16 cellular contexts compared by ENCODE assay signal in the genomic region with DNA sequence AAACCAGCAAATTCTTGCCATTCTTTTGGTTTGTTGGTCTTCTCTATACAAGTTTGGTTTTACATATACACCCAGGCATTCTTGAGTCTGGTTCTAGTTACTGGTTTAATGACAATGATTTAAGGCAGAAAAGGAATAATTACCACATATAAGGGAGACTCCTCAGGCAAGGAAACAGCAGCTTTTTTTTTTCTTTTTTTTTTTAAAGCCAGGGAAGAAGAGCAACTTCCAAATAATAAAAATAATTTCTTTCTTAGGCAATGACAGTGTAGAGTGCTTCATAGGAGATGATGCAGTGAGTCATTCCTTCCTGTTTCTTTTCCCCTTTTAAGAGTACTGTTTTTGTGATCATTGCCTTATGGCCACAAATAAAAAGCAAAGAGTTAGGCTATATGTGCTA.
DNase-seq lines count a peak whose midpoint lies in the region; ATAC-seq and TF ChIP-seq lines count a peak whose summit lies in the region.
"Had no signal": no experiment of that assay in that cellular context is flagged by ENCODE, and none has a peak within 500 bp of the region (broad histone marks: within the 10 kb centered on the region; RNA-seq: fewer than 3 reads in every experiment).

No MANE protein-coding gene starts in this region.

- H3K36me3 Mint-ChIP-seq in naive thymus-derived CD4-positive, alpha-beta T cell: no peaks in the 10 kb centered on the region
- no peaks in the 10 kb centered on the region for H3K36me3 Mint-ChIP-seq in immature natural killer cell
- H3K36me3 Mint-ChIP-seq: WTC11 had no signal

- intact Hi-C loops in naive thymus-derived CD4-positive, alpha-beta T cell (cut with micrococcal nuclease): no loop called here
- intact Hi-C loops in psoas muscle (cut with DNase I) (no loop called here), sigmoid colon (cut with DNase I) (no loop called here)

- peak; percentile 63 for DNase-seq in EL
- peak; percentile 60 for DNase-seq in NB4 (ENCODE audit: low read depth)
- peak; percentile 27 for DNase-seq in amniotic epithelial cell (ENCODE audit: low read depth)
- no peak for DNase-seq in naive thymus-derived CD4-positive, alpha-beta T cell
- DNase-seq in psoas muscle: no peak
- DNase-seq in immature natural killer cell: no peak
- DNase-seq in sigmoid colon: no peak
- DNase-seq: activated naive CD4-positive, alpha-beta T cell treated with anti-CD3 and anti-CD28 coated beads, Interleukin-2, amount 50 U/mL, for 16 hours; CD4-positive, alpha-beta T cell; central memory CD4-positive, alpha-beta T cell; head of caudate nucleus; NCI-H2081 treated with DMSO at 0.1 percent for 48 hours; substantia nigra had no signal

- no peaks in the 10 kb centered on the region for H3K9me3 ChIP-seq in naive thymus-derived CD4-positive, alpha-beta T cell (ENCODE audit: control insufficient read depth in 2 of 3, low read length in 3 of 3)
- H3K9me3 ChIP-seq in psoas muscle (no peaks in the 10 kb centered on the region), sigmoid colon (no peaks in the 10 kb centered on the region)

- peak; percentile 51 for ATAC-seq in naive thymus-derived CD4-positive, alpha-beta T cell
- ATAC-seq in esophagus mucosa (no peak), psoas muscle (no peak)
- ATAC-seq: WTC11 had no signal

- no peak overlapping the region for H3K4me3 Mint-ChIP-seq in naive thymus-derived CD4-positive, alpha-beta T cell
- no peak overlapping the region for H3K4me3 Mint-ChIP-seq in immature natural killer cell
- H3K4me3 Mint-ChIP-seq: CD4-positive, alpha-beta T cell; WTC11 had no signal

- H3K4me1 Mint-ChIP-seq in naive thymus-derived CD4-positive, alpha-beta T cell: no peaks in the 10 kb centered on the region
- no peaks in the 10 kb centered on the region for H3K4me1 Mint-ChIP-seq in immature natural killer cell
- H3K4me1 Mint-ChIP-seq: WTC11 had no signal

- H3K4me3 ChIP-seq in NB4 (ENCODE audit: low read depth, low read length) (no peak overlapping the region), psoas muscle (no peak overlapping the region), sigmoid colon (no peak overlapping the region)
- no peak overlapping the region for H3K4me3 ChIP-seq in naive thymus-derived CD4-positive, alpha-beta T cell (ENCODE audit: low read length)

- H3K36me3 ChIP-seq in naive thymus-derived CD4-positive, alpha-beta T cell (ENCODE audit: control insufficient read depth in 2 of 3, insufficient read depth in 3 of 3, low read length in 3 of 3): no peaks in the 10 kb centered on the region
- H3K36me3 ChIP-seq in psoas muscle (ENCODE audit: insufficient read depth in 1 of 2, low read depth in 1 of 2) (no peaks in the 10 kb centered on the region), sigmoid colon (no peaks in the 10 kb centered on the region)

- no peak for TF ChIP-seq EP300 in sigmoid colon (IDR thresholded peaks at IDR 0.05)

- no peaks in the 10 kb centered on the region for H3K4me1 ChIP-seq in naive thymus-derived CD4-positive, alpha-beta T cell (ENCODE audit: control insufficient read depth in 2 of 2, insufficient read depth in 2 of 2, low read length in 2 of 2)
- H3K4me1 ChIP-seq in psoas muscle (no peaks in the 10 kb centered on the region), sigmoid colon (no peaks in the 10 kb centered on the region)

- TF ChIP-seq CTCF in NB4 (IDR thresholded peaks at IDR 0.05; ENCODE audit: low read depth, low read length) (no peak), psoas muscle (IDR thresholded peaks at IDR 0.05) (no peak), sigmoid colon (IDR thresholded peaks at IDR 0.05) (no peak)

- peaks cover 0 to 14% (median 0%) of the 10 kb centered on the region in 11 donors for H3K9me3 Mint-ChIP-seq in naive thymus-derived CD4-positive, alpha-beta T cell
- H3K9me3 Mint-ChIP-seq in immature natural killer cell: peaks cover 8 to 27% (median 12%) of the 10 kb centered on the region in 6 donors
- H3K9me3 Mint-ChIP-seq: WTC11 had no signal

- no peak overlapping the region for H3K27ac ChIP-seq in naive thymus-derived CD4-positive, alpha-beta T cell (ENCODE audit: low read depth, low read length)
- H3K27ac ChIP-seq in psoas muscle (no peak overlapping the region), sigmoid colon (no peak overlapping the region)
- H3K27ac ChIP-seq: HL-60 had no signal

- CTCF ChIA-PET in naive thymus-derived CD4-positive, alpha-beta T cell (lab: Charles Lee): no interaction called here

- no peak overlapping the region for H3K27ac Mint-ChIP-seq in naive thymus-derived CD4-positive, alpha-beta T cell
- H3K27ac Mint-ChIP-seq in immature natural killer cell: no peak overlapping the region
- H3K27ac Mint-ChIP-seq: CD4-positive, alpha-beta T cell; WTC11 had no signal

- H3K27me3 ChIP-seq in naive thymus-derived CD4-positive, alpha-beta T cell (ENCODE audit: control insufficient read depth in 2 of 2, insufficient read depth in 2 of 2, low read length in 2 of 2): no peaks in the 10 kb centered on the region
- H3K27me3 ChIP-seq in psoas muscle (ENCODE audit: insufficient read depth in 3 of 3, low read length in 2 of 3): no peaks in the 10 kb centered on the region
- H3K27me3 ChIP-seq in sigmoid colon: no peaks in the 10 kb centered on the region

- H3K27me3 Mint-ChIP-seq in naive thymus-derived CD4-positive, alpha-beta T cell: no peaks in the 10 kb centered on the region
- peaks cover 0 to 2% (median 0%) of the 10 kb centered on the region in 3 donors for H3K27me3 Mint-ChIP-seq in immature natural killer cell (ENCODE audit: low read depth in 3 of 3)
- H3K27me3 Mint-ChIP-seq: CD4-positive, alpha-beta T cell had no signal

- no peak for TF ChIP-seq POLR2A in NB4 (IDR thresholded peaks at IDR 0.05; ENCODE audit: extremely low read depth, insufficient read length)
- TF ChIP-seq POLR2A in sigmoid colon (IDR thresholded peaks at IDR 0.05): no peak

- POLR2A ChIA-PET in naive thymus-derived CD4-positive, alpha-beta T cell (lab: Charles Lee): no interaction called here

Comparison
In these comparisons a context has a peak if more than half of its experiments do, and no peak if none do; other contexts are left out.
1. DNase-seq: peak in EL (single experiment), NB4 (single experiment) and amniotic epithelial cell (single experiment); none in naive thymus-derived CD4-positive, alpha-beta T cell (0 of 9), psoas muscle (0 of 2), immature natural killer cell (0 of 3) and sigmoid colon (single experiment).